In the genomic region with DNA sequence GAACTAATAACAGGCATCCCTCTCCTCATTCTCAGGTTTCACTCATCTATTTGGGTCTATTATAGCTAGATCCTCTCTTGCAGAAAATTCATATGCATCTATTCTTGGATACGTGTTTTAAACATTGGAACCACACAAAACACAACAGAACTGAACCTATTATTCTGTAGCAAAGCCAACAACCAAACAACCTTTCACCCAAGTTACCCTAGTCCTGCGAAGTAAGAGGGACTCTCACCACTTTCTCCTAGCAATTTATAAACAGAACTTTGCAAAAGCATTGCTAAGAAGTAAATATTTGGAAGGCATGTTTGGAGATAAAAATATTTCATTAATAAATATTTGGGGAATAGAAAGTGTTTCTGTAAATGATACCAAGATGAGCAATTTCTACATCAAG, we compare ENCODE assay signal across 35 cellular contexts.
"Had no signal": no experiment of that assay in that cellular context is flagged by ENCODE, and none has a peak within 500 bp of the region (broad histone marks: within the 10 kb centered on the region; RNA-seq: fewer than 3 reads in every experiment).

No MANE protein-coding gene starts in this region.

- H3K4me3 ChIP-seq: MG63 had no signal

- H3K27me3 ChIP-seq: MG63 had no signal

- DNase-seq: Karpas-422, Kasumi-1, MG63, MM.1S, MV-4-11, NCI-H1048, NCI-H1092, NCI-H1092 treated with DMSO at 0.1 percent for 48 hours, NCI-H1105, NCI-H1105 treated with DMSO at 0.1 percent for 48 hours, NCI-H1417, NCI-H1417 treated with DMSO at 0.1 percent for 48 hours, NCI-H1436, NCI-H1436 treated with DMSO at 0.1 percent for 48 hours, NCI-H146, NCI-H1694, NCI-H1694 treated with DMSO at 0.1 percent for 48 hours, NCI-H187, NCI-H187 treated with DMSO at 0.1 percent for 48 hours, NCI-H1930, NCI-H2029, NCI-H2029 treated with DMSO at 0.1 percent for 48 hours, NCI-H2081, NCI-H2081 treated with DMSO at 0.1 percent for 48 hours, NCI-H2107, NCI-H2171, NCI-H2171 treated with DMSO at 0.1 percent for 48 hours, NCI-H2227 treated with DMSO at 0.1 percent for 48 hours, NCI-H226, NCI-H345, NCI-H446, NCI-H446 treated with DMSO at 0.1 percent for 48 hours, NCI-H510A, NCI-H510A treated with DMSO at 0.1 percent for 48 hours, NCI-H524 had no signal

- H3K36me3 ChIP-seq: MG63 had no signal

- H3K9me3 ChIP-seq: MG63 had no signal
